Comparison of ENCODE assay signal across 9 cellular contexts in the genomic region with DNA sequence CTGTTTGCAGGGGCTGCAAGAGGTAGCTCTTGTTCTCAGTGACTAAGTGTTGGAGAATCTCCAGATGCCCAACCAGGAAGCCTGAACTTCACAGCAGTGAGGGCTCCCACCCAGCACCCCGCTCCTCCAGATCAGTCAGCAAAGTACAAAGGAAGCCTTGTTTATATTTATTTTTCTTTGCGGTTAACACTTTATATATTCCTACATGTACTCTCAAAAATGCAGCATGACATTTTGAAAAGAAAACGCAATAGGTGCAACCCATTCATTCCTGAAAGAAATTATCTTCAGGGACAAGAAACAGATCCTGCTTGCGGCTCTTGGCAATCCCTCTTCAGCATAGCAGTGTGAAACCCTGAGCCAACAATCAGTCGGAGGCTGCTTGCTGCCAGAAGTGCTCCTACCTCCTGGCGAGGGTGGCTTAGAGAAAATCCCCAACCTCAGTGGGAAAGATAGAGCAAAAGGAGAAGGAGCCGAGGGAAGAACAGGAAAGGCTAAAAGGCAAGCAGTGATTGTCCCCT.
DNase-seq lines count a peak whose midpoint lies in the region; ATAC-seq, FAIRE-seq and TF ChIP-seq lines count a peak whose summit lies in the region.
"Had no signal": no experiment of that assay in that cellular context is flagged by ENCODE, and none has a peak within 500 bp of the region (broad histone marks: within the 10 kb centered on the region; RNA-seq: fewer than 3 reads in every experiment).

No MANE protein-coding gene starts in this region.

- H3K79me2 ChIP-seq in PC-9 (ENCODE audit: low read depth) (no peaks in the 10 kb centered on the region), fibroblast of lung (ENCODE audit: control insufficient read depth, insufficient read depth, low read length) (no peaks in the 10 kb centered on the region)

- in situ Hi-C loops in HAP-1 (cut with MboI; ENCODE audit: low sequenced_read_pairs) = no loop called here

- BruUV-seq in PC-9 (replicated peaks; lab: Mats Ljungman, UMichigan) = no TSS peak

- H3K4me3 ChIP-seq in PC-9 (peak overlapping the region; percentile 31; the same call in 1 of the 2 replicates), fibroblast of lung (replicated peaks in 1 of 4; ENCODE audit: control extremely low read depth in 1 of 4, insufficient read depth in 1 of 4, low read depth in 3 of 4, low read length in 4 of 4) (no peak overlapping the region), pancreas (no peak overlapping the region), HAP-1 (no peak overlapping the region)
- H3K4me3 ChIP-seq: adrenal gland had no signal

- peak; percentile 37 for DNase-seq in EL
- DNase-seq in PC-9 = peak; percentile 62 to 95
- DNase-seq in fibroblast of lung (ENCODE audit: low read depth in 2 of 2) = peak; percentile 14 to 87
- DNase-seq in pancreas = no peak
- DNase-seq in HAP-1 (ENCODE audit: low spot score in 2 of 2) = no peak

- H3K9me2 ChIP-seq in PC-9 (ENCODE audit: insufficient read depth) = no peaks in the 10 kb centered on the region

- 15 to 20% methylated on average over 7 of the region's 7 CpGs for WGBS in pancreas, 2 donors

- H3K27me3 ChIP-seq in PC-9 (ENCODE audit: insufficient read depth, low read depth) = no peaks in the 10 kb centered on the region
- peaks cover 26% of the 10 kb centered on the region for H3K27me3 ChIP-seq in fibroblast of lung (ENCODE audit: control insufficient read depth, insufficient read depth, low read length)
- no peaks in the 10 kb centered on the region for H3K27me3 ChIP-seq in pancreas
- no peaks in the 10 kb centered on the region for H3K27me3 ChIP-seq in HAP-1 (ENCODE audit: low read depth)
- H3K27me3 ChIP-seq: adrenal gland had no signal

- H2AFZ ChIP-seq in PC-9 = peak overlapping the region; percentile 74
- no peak overlapping the region for H2AFZ ChIP-seq in fibroblast of lung (ENCODE audit: low read length)

- no peaks in the 10 kb centered on the region for H3K9me3 ChIP-seq in PC-9 (ENCODE audit: insufficient read depth, low read depth)
- no peaks in the 10 kb centered on the region for H3K9me3 ChIP-seq in fibroblast of lung (ENCODE audit: control insufficient read depth, insufficient read depth, low read depth, low read length)
- no peaks in the 10 kb centered on the region for H3K9me3 ChIP-seq in pancreas
- H3K9me3 ChIP-seq in HAP-1 = no peaks in the 10 kb centered on the region
- H3K9me3 ChIP-seq: adrenal gland had no signal

- peak overlapping the region; percentile 74 for H3K4me2 ChIP-seq in PC-9
- no peak overlapping the region for H3K4me2 ChIP-seq in fibroblast of lung (ENCODE audit: extremely low read depth, insufficient read depth, low read length)

- H3F3A ChIP-seq in PC-9 (ENCODE audit: insufficient read depth, low read depth) = peaks cover 28% of the 10 kb centered on the region

- peaks cover 50% of the 10 kb centered on the region for H3K4me1 ChIP-seq in PC-9 (replicated peaks; ENCODE audit: insufficient read depth)
- no peaks in the 10 kb centered on the region for H3K4me1 ChIP-seq in fibroblast of lung (ENCODE audit: control insufficient read depth, extremely low read depth, insufficient read depth, low read length)
- no peaks in the 10 kb centered on the region for H3K4me1 ChIP-seq in pancreas
- peaks cover 23% of the 10 kb centered on the region for H3K4me1 ChIP-seq in HAP-1

- TF ChIP-seq CTCF in PC-9 (conservative IDR thresholded peaks at IDR 0.05) (no peak), fibroblast of lung (conservative IDR thresholded peaks at IDR 0.05 in 1 of 2, IDR thresholded peaks at IDR 0.05 in 1 of 2; ENCODE audit: low read depth in 1 of 2, low read length in 2 of 2) (no peak), pancreas (IDR thresholded peaks at IDR 0.05) (no peak)

- CTCF ChIA-PET in PC-9 (lab: Charles Lee) = no interaction called here

- no peak for FAIRE-seq in pancreas (lab: Jason Lieb, UNC)

- no peaks in the 10 kb centered on the region for H4K20me1 ChIP-seq in PC-9 (ENCODE audit: insufficient read depth)
- H4K20me1 ChIP-seq in fibroblast of lung (ENCODE audit: control insufficient read depth, extremely low read depth, insufficient read depth, low read length) = no peaks in the 10 kb centered on the region

- H3K36me3 ChIP-seq in PC-9 (ENCODE audit: low read depth) (no peaks in the 10 kb centered on the region), fibroblast of lung (ENCODE audit: control insufficient read depth, insufficient read depth, low read length) (no peaks in the 10 kb centered on the region), pancreas (no peaks in the 10 kb centered on the region), HAP-1 (replicated peaks) (no peaks in the 10 kb centered on the region)
- H3K36me3 ChIP-seq: adrenal gland had no signal

- ATAC-seq in pancreas (peak in 3 of 4 donors; percentile 37 to 59 (median 48)), GM18858 (IDR thresholded peaks at IDR 0.05; ENCODE audit: unreplicated experiment) (no peak), HG03432 (IDR thresholded peaks at IDR 0.05; ENCODE audit: unreplicated experiment) (no peak), HG02763 (IDR thresholded peaks at IDR 0.05; ENCODE audit: unreplicated experiment) (no peak)

- H3K27ac ChIP-seq in PC-9 (peak overlapping the region; percentile 85), fibroblast of lung (ENCODE audit: insufficient read depth, low read length) (no peak overlapping the region), pancreas (peak overlapping the region in 2 of 4 donors; percentile 37 to 57)
- H3K27ac ChIP-seq: adrenal gland had no signal

- intact Hi-C loops in PC-9 (cut with micrococcal nuclease; ENCODE audit: unreplicated experiment) (loop anchor here (1.0 to 5.0 kb wide), 3 partner anchors 19 to 66 kb away; a partner anchor contains a TSS), pancreas (cut with DNase I) (no loop called here)

- H3K9ac ChIP-seq in fibroblast of lung (ENCODE audit: insufficient read depth, low read length) = no peak overlapping the region

- POLR2A ChIA-PET in PC-9 (lab: Charles Lee; ENCODE audit: unreplicated experiment) = interaction anchor here (0.6 kb wide), 1 partner anchor 25 kb away, joined by 4 read pairs; no protein-coding TSS in a partner anchor

Comparison
In these comparisons a context has a peak if more than half of its experiments do, and no peak if none do; other contexts are left out.
1. DNase-seq: peak in EL (single experiment), PC-9 (2 of 2) and fibroblast of lung (2 of 2); none in pancreas (0 of 6) and HAP-1 (0 of 2).
2. ATAC-seq: peak in pancreas (3 of 4); none in GM18858 (single experiment), HG03432 (single experiment) and HG02763 (single experiment).